In genomic region chr17:17897442-17897841, GRCh38 we compare ENCODE assay signal across 25 cellular contexts.
DNase-seq lines count a peak whose midpoint lies in the region; ATAC-seq and TF ChIP-seq lines count a peak whose summit lies in the region.
"Had no signal": no experiment of that assay in that cellular context is flagged by ENCODE, and none has a peak within 500 bp of the region (broad histone marks: within the 10 kb centered on the region; RNA-seq: fewer than 3 reads in every experiment).

No MANE protein-coding gene starts in this region.

- in situ Hi-C loops in GM13976 (cut with MboI; ENCODE audit: low sequenced_read_pairs, unreplicated experiment) = no loop called here

- no peaks in the 10 kb centered on the region for H3K27me3 Mint-ChIP-seq in activated T-cell treated with anti-CD3 and anti-CD28 coated beads, Interleukin-2, amount 50 U/mL, for 4 hours (ENCODE audit: low read depth)
- H3K27me3 Mint-ChIP-seq: activated naive CD4-positive, alpha-beta T cell treated with anti-CD3 and anti-CD28 coated beads, Interleukin-2, amount 50 U/mL, for 24 hours; naive thymus-derived CD8-positive, alpha-beta T cell had no signal

- H3K27ac ChIP-seq in caudate nucleus (ENCODE audit: low read depth, low read length) = peak overlapping the region; percentile 27
- H3K27ac ChIP-seq: C4-2B, cardiac muscle cell, RWPE1, skin epidermis had no signal

- DNase-seq in GM13976 (ENCODE audit: low spot score) = peak; percentile 49
- no peak for DNase-seq in caudate nucleus (lab: John Stamatoyannopoulos, UW)
- DNase-seq in NCI-H146 treated with DMSO at 0.1 percent for 48 hours (lab: John Stamatoyannopoulos, UW; ENCODE audit: unreplicated experiment) = no peak
- no peak for DNase-seq in activated T-cell treated with anti-CD3 and anti-CD28 coated beads, Interleukin-2, amount 50 U/mL, for 4 hours
- no peak for DNase-seq in NCI-H1048 (lab: John Stamatoyannopoulos, UW)
- no peak for DNase-seq in NCI-H1694 (lab: John Stamatoyannopoulos, UW)
- DNase-seq: activated CD4-positive, alpha-beta T cell treated with anti-CD3 and anti-CD28 coated beads for 48 hours; anterior cingulate cortex; EL; islet precursor cell; midbrain; MV-4-11; naive thymus-derived CD8-positive, alpha-beta T cell; NCI-H1930; NCI-H2227 treated with DMSO at 0.1 percent for 48 hours; occipital lobe; SK-N-SH had no signal

- H3K9me3 Mint-ChIP-seq in activated T-cell treated with anti-CD3 and anti-CD28 coated beads, Interleukin-2, amount 50 U/mL, for 4 hours = no peaks in the 10 kb centered on the region
- H3K9me3 Mint-ChIP-seq: activated naive CD4-positive, alpha-beta T cell treated with anti-CD3 and anti-CD28 coated beads, Interleukin-2, amount 50 U/mL, for 24 hours; activated T-helper 1 cell treated with anti-CD3 and anti-CD28 coated beads, Interleukin-12 subunit alpha, Interleukin-12 subunit beta, Interleukin-2, Interleukin-4 antibody, amounts not matched to agents 30 ng/mL and 10 ng/mL and 1 ng/mL, durations not matched to agents 14 hours and 24 hours and 36 hours; naive thymus-derived CD8-positive, alpha-beta T cell had no signal

- H3K4me1 Mint-ChIP-seq in activated T-cell treated with anti-CD3 and anti-CD28 coated beads, Interleukin-2, amount 50 U/mL, for 4 hours (ENCODE audit: low read depth) = no peaks in the 10 kb centered on the region
- H3K4me1 Mint-ChIP-seq: activated naive CD4-positive, alpha-beta T cell treated with anti-CD3 and anti-CD28 coated beads, Interleukin-2, amount 50 U/mL, for 24 hours had no signal

- no peak overlapping the region for H3K4me3 Mint-ChIP-seq in activated T-cell treated with anti-CD3 and anti-CD28 coated beads, Interleukin-2, amount 50 U/mL, for 4 hours
- H3K4me3 Mint-ChIP-seq: activated naive CD4-positive, alpha-beta T cell treated with anti-CD3 and anti-CD28 coated beads, Interleukin-2, amount 50 U/mL, for 24 hours; activated T-helper 1 cell treated with anti-CD3 and anti-CD28 coated beads, Interleukin-12 subunit alpha, Interleukin-12 subunit beta, Interleukin-2, Interleukin-4 antibody, amounts not matched to agents 30 ng/mL and 10 ng/mL and 1 ng/mL, durations not matched to agents 14 hours and 24 hours and 36 hours; naive thymus-derived CD8-positive, alpha-beta T cell had no signal

- ATAC-seq in GM21367 (IDR thresholded peaks at IDR 0.05; ENCODE audit: unreplicated experiment) = peak; percentile 49
- ATAC-seq in HG03095 (IDR thresholded peaks at IDR 0.05; ENCODE audit: unreplicated experiment) = peak; percentile 46
- ATAC-seq in activated T-cell treated with anti-CD3 and anti-CD28 coated beads, Interleukin-2, amount 50 U/mL, for 4 hours = no peak
- ATAC-seq: naive thymus-derived CD8-positive, alpha-beta T cell had no signal

- no peak for TF ChIP-seq CTCF in GM13976 (IDR thresholded peaks at IDR 0.05; ENCODE audit: borderline replicate concordance, control extremely low read depth, extremely low read depth, insufficient read depth, missing control alignments)

- H3K36me3 Mint-ChIP-seq in activated T-cell treated with anti-CD3 and anti-CD28 coated beads, Interleukin-2, amount 50 U/mL, for 4 hours (ENCODE audit: insufficient read depth) = peaks cover 24% of the 10 kb centered on the region

Comparison
In these comparisons a context has a peak if more than half of its experiments do, and no peak if none do; other contexts are left out.
1. ATAC-seq: peak in GM21367 (single experiment) and HG03095 (single experiment); none in activated T-cell treated with anti-CD3 and anti-CD28 coated beads, Interleukin-2, amount 50 U/mL, for 4 hours (0 of 2).